In the genomic region with DNA sequence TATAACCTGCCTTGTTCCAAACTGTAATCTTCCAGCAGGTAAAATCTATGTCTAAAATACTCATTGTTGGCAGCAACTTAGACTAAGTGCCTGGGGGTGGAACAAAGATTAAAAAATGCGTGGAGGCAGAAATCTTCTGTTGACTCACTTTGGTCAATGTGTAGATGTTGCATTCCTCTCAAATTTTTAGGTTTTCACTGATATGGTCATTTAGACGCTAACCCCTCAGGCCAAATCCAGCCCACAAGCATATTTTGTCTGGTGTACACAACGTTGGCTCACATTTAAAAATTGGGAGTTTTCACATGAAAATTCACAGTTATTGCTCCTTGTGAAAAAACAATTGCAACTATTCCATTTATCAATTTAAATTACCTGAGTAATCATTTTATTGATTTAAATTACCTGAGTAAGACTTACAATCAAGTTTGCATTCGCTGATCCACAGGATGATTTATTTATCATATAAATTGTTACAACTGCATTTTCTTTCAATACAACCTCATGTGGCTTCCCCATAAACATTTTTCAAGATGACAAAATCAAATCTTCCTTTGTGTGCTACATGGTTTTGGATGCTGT, we compare ENCODE assay signal across 29 cellular contexts.
"Had no signal": no experiment of that assay in that cellular context is flagged by ENCODE, and none has a peak within 500 bp of the region (broad histone marks: within the 10 kb centered on the region; RNA-seq: fewer than 3 reads in every experiment).

No MANE protein-coding gene starts in this region.

- DNase-seq: colonic mucosa; dermis blood vessel endothelial cell; effector memory CD4-positive, alpha-beta T cell; foreskin keratinocyte; head of caudate nucleus; left ventricle myocardium superior; lower lobe of right lung; mucosa of descending colon; naive B cell; sigmoid colon; stimulated activated CD4-positive, alpha-beta T cell treated with anti-CD3 and anti-CD28 coated beads, Interleukin-2, amount 100 ng/mL, for 24 hours; stimulated activated CD4-positive, alpha-beta T cell treated with anti-CD3 and anti-CD28 coated beads, Interleukin-4, amount 100 ng/mL, for 24 hours; stimulated activated naive CD4-positive, alpha-beta T cell treated with Interleukin-2 at 50 U/mL for 16 hours; stomach; thyroid gland; upper lobe of left lung had no signal

- H3K9ac ChIP-seq: parathyroid adenoma had no signal

- H2AFZ ChIP-seq: parathyroid adenoma had no signal

- H3K9me3 Mint-ChIP-seq: neural crest cell had no signal

- H3K79me2 ChIP-seq: parathyroid adenoma had no signal

- H3K4me3 ChIP-seq: colonic mucosa, esophagus muscularis mucosa, lower lobe of right lung, mucosa of descending colon, right atrium auricular region, sigmoid colon, stomach, thyroid gland, upper lobe of left lung had no signal

- H3K36me3 ChIP-seq: colonic mucosa, esophagus muscularis mucosa, lower lobe of right lung, neutrophil, right atrium auricular region, sigmoid colon, stomach, thyroid gland, upper lobe of left lung had no signal

- H3K4me3 Mint-ChIP-seq: memory B cell; mesothelial cell of epicardium; naive B cell; natural killer cell treated with Interleukin-12 subunit alpha and Interleukin-12 subunit beta and Interleukin-15 and Interleukin-18, amount 100 ng/mL, for 72 hours; neural crest cell; stimulated activated effector memory CD8-positive, alpha-beta T cell treated with anti-CD3 and anti-CD28 coated beads, Interleukin-12 subunit alpha, Interleukin-12 subunit beta, amount 100 ng/mL, for 72 hours had no signal

- FAIRE-seq: endothelial cell of umbilical vein, keratinocyte, urothelium cell line had no signal

- H3K27ac Mint-ChIP-seq: memory B cell; mesothelial cell of epicardium; naive B cell; natural killer cell treated with Interleukin-12 subunit alpha and Interleukin-12 subunit beta and Interleukin-15 and Interleukin-18, amount 100 ng/mL, for 72 hours; progenitor cell of endocrine pancreas; stimulated activated effector memory CD8-positive, alpha-beta T cell treated with anti-CD3 and anti-CD28 coated beads, Interleukin-12 subunit alpha, Interleukin-12 subunit beta, amount 100 ng/mL, for 72 hours had no signal

- H3K9me3 ChIP-seq: colonic mucosa, esophagus muscularis mucosa, lower lobe of right lung, mucosa of descending colon, neutrophil, sigmoid colon, stomach, thyroid gland, upper lobe of left lung had no signal

- H3K27me3 Mint-ChIP-seq: memory B cell; naive B cell; natural killer cell treated with Interleukin-12 subunit alpha and Interleukin-12 subunit beta and Interleukin-15 and Interleukin-18, amount 100 ng/mL, for 72 hours; progenitor cell of endocrine pancreas had no signal

- H3K4me1 ChIP-seq: colonic mucosa, esophagus muscularis mucosa, foreskin keratinocyte, lower lobe of right lung, right atrium auricular region, sigmoid colon, stomach, thyroid gland, upper lobe of left lung had no signal

- H3K27me3 ChIP-seq: colonic mucosa, esophagus muscularis mucosa, foreskin keratinocyte, neutrophil, right atrium auricular region, sigmoid colon, stomach, thyroid gland, upper lobe of left lung had no signal

- H3K4me1 Mint-ChIP-seq: memory B cell; mesothelial cell of epicardium; naive B cell; neural crest cell; stimulated activated effector memory CD8-positive, alpha-beta T cell treated with anti-CD3 and anti-CD28 coated beads, Interleukin-12 subunit alpha, Interleukin-12 subunit beta, amount 100 ng/mL, for 72 hours had no signal

- H3K36me3 Mint-ChIP-seq: memory B cell; mesothelial cell of epicardium; naive B cell; natural killer cell treated with Interleukin-12 subunit alpha and Interleukin-12 subunit beta and Interleukin-15 and Interleukin-18, amount 100 ng/mL, for 72 hours; stimulated activated effector memory CD8-positive, alpha-beta T cell treated with anti-CD3 and anti-CD28 coated beads, Interleukin-12 subunit alpha, Interleukin-12 subunit beta, amount 100 ng/mL, for 72 hours had no signal

- ATAC-seq: foreskin keratinocyte; left ventricle myocardium superior; lower lobe of right lung; mucosa of descending colon; natural killer cell treated with Interleukin-12 subunit alpha and Interleukin-12 subunit beta and Interleukin-15 and Interleukin-18, amount 100 ng/mL, for 72 hours; stimulated activated effector memory CD8-positive, alpha-beta T cell treated with anti-CD3 and anti-CD28 coated beads, Interleukin-12 subunit alpha, Interleukin-12 subunit beta, amount 100 ng/mL, for 72 hours had no signal

- H3K27ac ChIP-seq: colonic mucosa, esophagus muscularis mucosa, foreskin keratinocyte, lower lobe of right lung, neutrophil, parathyroid adenoma, right atrium auricular region, sigmoid colon, stomach, thyroid gland, upper lobe of left lung had no signal
